16 cellular contexts compared by ENCODE assay signal in genomic region chr9:91803143-91803940, GRCh38.
DNase-seq lines count a peak whose midpoint lies in the region; TF ChIP-seq lines count a peak whose summit lies in the region.
"Had no signal": no experiment of that assay in that cellular context is flagged by ENCODE, and none has a peak within 500 bp of the region (broad histone marks: within the 10 kb centered on the region; RNA-seq: fewer than 3 reads in every experiment).

No MANE protein-coding gene starts in this region.

- peaks cover 82% of the 10 kb centered on the region for H3K79me2 ChIP-seq in hepatocyte

- peaks cover 57% of the 10 kb centered on the region for H3K4me1 Mint-ChIP-seq in brain
- peaks cover 14% of the 10 kb centered on the region for H3K4me1 Mint-ChIP-seq in activated CD4-positive, alpha-beta T cell treated with anti-CD3 and anti-CD28 coated beads, Interleukin-2, amount 10 ng/mL, durations not matched to agents 7 days and 5 days

- H3K36me3 ChIP-seq in hepatocyte (replicated peaks; ENCODE audit: insufficient read depth, low read depth), result no peaks in the 10 kb centered on the region
- H3K36me3 ChIP-seq in prostate gland, result no peaks in the 10 kb centered on the region
- H3K36me3 ChIP-seq: upper lobe of right lung had no signal

- DNase-seq in activated CD8-positive, alpha-beta memory T cell treated with anti-CD3 and anti-CD28 coated beads for 24 hours, result peak; percentile 50
- DNase-seq in activated CD8-positive, alpha-beta memory T cell treated with anti-CD3 and anti-CD28 coated beads, Interleukin-2, amount 50 U/mL, for 48 hours, result no peak
- DNase-seq in hepatocyte (ENCODE audit: low spot score) (no peak), stromal cell of bone marrow (ENCODE audit: low read depth) (peak; percentile 37), prostate gland (ENCODE audit: low spot score) (no peak)
- DNase-seq in activated CD4-positive, alpha-beta T cell treated with anti-CD3 and anti-CD28 coated beads, Interleukin-2, amount 10 ng/mL, durations not matched to agents 7 days and 5 days, result no peak
- no peak for DNase-seq in activated CD4-positive, alpha-beta T cell treated with anti-CD3 and anti-CD28 coated beads for 1 hour
- DNase-seq: activated CD4-positive, alpha-beta T cell treated with anti-CD3 and anti-CD28 coated beads for 48 hours; body of pancreas; COR-L47; GDM1; NCI-H82; T-helper 2 cell; upper lobe of right lung had no signal

- H3K4me3 Mint-ChIP-seq in brain, result no peak overlapping the region
- H3K4me3 Mint-ChIP-seq in activated CD4-positive, alpha-beta T cell treated with anti-CD3 and anti-CD28 coated beads, Interleukin-2, amount 10 ng/mL, durations not matched to agents 7 days and 5 days, result no peak overlapping the region

- no peaks in the 10 kb centered on the region for H3K36me3 Mint-ChIP-seq in brain
- H3K36me3 Mint-ChIP-seq in activated CD4-positive, alpha-beta T cell treated with anti-CD3 and anti-CD28 coated beads, Interleukin-2, amount 10 ng/mL, durations not matched to agents 7 days and 5 days (ENCODE audit: low read depth), result no peaks in the 10 kb centered on the region

- POLR2A ChIA-PET in activated CD4-positive, alpha-beta T cell treated with anti-CD3 and anti-CD28 coated beads, Interleukin-2, amount 10 ng/mL, durations not matched to agents 7 days and 5 days (lab: Charles Lee), result no interaction called here

- H3K27me3 ChIP-seq in hepatocyte, result no peaks in the 10 kb centered on the region
- H3K27me3 ChIP-seq in prostate gland (replicated peaks; ENCODE audit: insufficient read depth), result no peaks in the 10 kb centered on the region
- H3K27me3 ChIP-seq: body of pancreas, upper lobe of right lung had no signal

- H3K9me3 Mint-ChIP-seq in brain, result no peaks in the 10 kb centered on the region
- no peaks in the 10 kb centered on the region for H3K9me3 Mint-ChIP-seq in activated CD4-positive, alpha-beta T cell treated with anti-CD3 and anti-CD28 coated beads, Interleukin-2, amount 10 ng/mL, durations not matched to agents 7 days and 5 days

- TF ChIP-seq POLR2A in prostate gland (IDR thresholded peaks at IDR 0.05), result no peak

- H3K27ac Mint-ChIP-seq in brain, result peak overlapping the region in 3 of 5 experiments; percentile 6 to 27 (median 14)
- no peak overlapping the region for H3K27ac Mint-ChIP-seq in activated CD4-positive, alpha-beta T cell treated with anti-CD3 and anti-CD28 coated beads, Interleukin-2, amount 10 ng/mL, durations not matched to agents 7 days and 5 days
- H3K27ac Mint-ChIP-seq: progenitor cell of endocrine pancreas had no signal

- H3K27ac ChIP-seq in hepatocyte, result peak overlapping the region; percentile 39
- no peak overlapping the region for H3K27ac ChIP-seq in prostate gland
- H3K27ac ChIP-seq: body of pancreas, upper lobe of right lung had no signal

- peaks cover 15% of the 10 kb centered on the region for H4K20me1 ChIP-seq in hepatocyte (ENCODE audit: insufficient read depth, poor library complexity, severe bottlenecking)

- 72% methylated on average over 9 of the region's 9 CpGs for WGBS in hepatocyte (ENCODE audit: low lambda C conversion rate, missing lambda C conversion rate)
- 82% methylated on average over 9 of the region's 9 CpGs for WGBS in prostate gland

- CTCF ChIA-PET in activated CD4-positive, alpha-beta T cell treated with anti-CD3 and anti-CD28 coated beads, Interleukin-2, amount 10 ng/mL, durations not matched to agents 7 days and 5 days (lab: Charles Lee), result no interaction called here

- H2AFZ ChIP-seq in hepatocyte, result no peak overlapping the region

- H3K9me3 ChIP-seq in hepatocyte (ENCODE audit: low read depth) (no peaks in the 10 kb centered on the region), prostate gland (no peaks in the 10 kb centered on the region)
- H3K9me3 ChIP-seq: body of pancreas, upper lobe of right lung had no signal

- H3K4me1 ChIP-seq in hepatocyte (ENCODE audit: insufficient read depth) (peaks cover 11% of the 10 kb centered on the region), prostate gland (replicated peaks) (no peaks in the 10 kb centered on the region)
- H3K4me1 ChIP-seq: body of pancreas had no signal

- H3K4me2 ChIP-seq in hepatocyte, result no peak overlapping the region

- H3K4me3 ChIP-seq in hepatocyte (no peak overlapping the region), prostate gland (no peak overlapping the region)
- H3K4me3 ChIP-seq: body of pancreas, upper lobe of right lung had no signal

- intact Hi-C loops in prostate gland (cut with DNase I), result no loop called here

- no peaks in the 10 kb centered on the region for H3K9me2 ChIP-seq in hepatocyte (replicated peaks; ENCODE audit: insufficient read depth)

- peaks cover 7% of the 10 kb centered on the region for H3K27me3 Mint-ChIP-seq in brain
- H3K27me3 Mint-ChIP-seq in activated CD4-positive, alpha-beta T cell treated with anti-CD3 and anti-CD28 coated beads, Interleukin-2, amount 10 ng/mL, durations not matched to agents 7 days and 5 days, result peaks cover 8% of the 10 kb centered on the region
- H3K27me3 Mint-ChIP-seq: progenitor cell of endocrine pancreas had no signal

- TF ChIP-seq CTCF in brain (conservative IDR thresholded peaks at IDR 0.05) (no peak), hepatocyte (IDR thresholded peaks at IDR 0.05; ENCODE audit: poor library complexity) (no peak), prostate gland (IDR thresholded peaks at IDR 0.05) (no peak)

Comparison
In these comparisons a context has a peak if more than half of its experiments do, and no peak if none do; other contexts are left out.
1. DNase-seq: peak in activated CD8-positive, alpha-beta memory T cell treated with anti-CD3 and anti-CD28 coated beads for 24 hours (single experiment) and stromal cell of bone marrow (single experiment); none in activated CD8-positive, alpha-beta memory T cell treated with anti-CD3 and anti-CD28 coated beads, Interleukin-2, amount 50 U/mL, for 48 hours (single experiment), hepatocyte (single experiment), prostate gland (single experiment), activated CD4-positive, alpha-beta T cell treated with anti-CD3 and anti-CD28 coated beads, Interleukin-2, amount 10 ng/mL, durations not matched to agents 7 days and 5 days (single experiment) and activated CD4-positive, alpha-beta T cell treated with anti-CD3 and anti-CD28 coated beads for 1 hour (single experiment).